1 cellular context compared by ENCODE assay signal in genomic region chr19:8702350-8702749, GRCh38.
TF ChIP-seq lines count a peak whose summit lies in the region.

No MANE protein-coding gene starts in this region.

TF ChIP-seq in GM23338, 12 proteins besides CTCF, POLR2A, EP300 and RAD21 (continued from another document):
- TF ChIP-seq ZNF462 (CRISPR knock-in tag; IDR thresholded peaks at IDR 0.05) = no peak
- no peak for TF ChIP-seq ETS1 (IDR thresholded peaks at IDR 0.05)
TF ChIP-seq in GM23338: peak in this region for 0.
